ENCODE assay signal across 8 cellular contexts in the genomic region with DNA sequence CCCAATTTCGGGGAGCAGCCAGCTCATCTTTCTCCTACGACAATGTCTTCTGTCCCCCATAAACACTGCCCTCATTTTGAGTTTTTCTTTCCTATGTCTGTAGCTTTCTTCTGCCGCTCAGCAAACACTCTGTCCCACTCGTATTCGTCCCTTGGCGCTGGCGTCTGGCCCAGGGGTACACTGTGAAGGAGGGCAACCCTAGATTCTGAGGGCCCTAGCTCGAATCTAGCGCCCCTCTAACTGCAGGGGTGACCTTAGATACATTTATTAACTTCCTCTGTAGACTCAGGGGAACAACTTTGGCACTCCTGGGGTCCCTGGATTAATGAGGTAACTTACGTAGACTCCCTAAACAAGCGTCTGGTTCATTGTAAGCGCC. TPM values are rescaled to one million over a fixed set of nuclear protein-coding genes. Genes with fewer than 3 reads are reported as not detected.
DNase-seq lines count a peak whose midpoint lies in the region; ATAC-seq and TF ChIP-seq lines count a peak whose summit lies in the region.

No MANE protein-coding gene starts in this region.

- no peaks in the 10 kb centered on the region for H3K36me3 Mint-ChIP-seq in activated naive CD4-positive, alpha-beta T cell treated with anti-CD3 and anti-CD28 coated beads, Interleukin-2, amount 10 ng/mL, durations not matched to agents 7 days and 5 days
- peaks cover 0 to 12% of the 10 kb centered on the region in 2 donors for H3K36me3 Mint-ChIP-seq in activated naive CD4-positive, alpha-beta T cell treated with anti-CD3 and anti-CD28 coated beads, Interleukin-2, amount 50 U/mL, for 72 hours

- no peak for DNase-seq in activated naive CD4-positive, alpha-beta T cell treated with anti-CD3 and anti-CD28 coated beads, Interleukin-2, amount 10 ng/mL, durations not matched to agents 7 days and 5 days
- no peak for DNase-seq in activated naive CD4-positive, alpha-beta T cell treated with anti-CD3 and anti-CD28 coated beads, Interleukin-2, amount 50 U/mL, for 72 hours (ENCODE audit: low spot score in 2 of 2)
- no peak for DNase-seq in astrocyte of the cerebellum (ENCODE audit: low read depth)
- no peak for DNase-seq in lower leg skin (ENCODE audit: low spot score in 2 of 2)
- peak; percentile 26 for DNase-seq in transverse colon
- no peak for DNase-seq in GM13976 (ENCODE audit: low spot score)

- H3K36me3 ChIP-seq in transverse colon: no peaks in the 10 kb centered on the region

- H3K27ac Mint-ChIP-seq in activated naive CD4-positive, alpha-beta T cell treated with anti-CD3 and anti-CD28 coated beads, Interleukin-2, amount 10 ng/mL, durations not matched to agents 7 days and 5 days: peak overlapping the region; percentile 83
- peak overlapping the region in 1 of 2 donors; percentile 88 for H3K27ac Mint-ChIP-seq in activated naive CD4-positive, alpha-beta T cell treated with anti-CD3 and anti-CD28 coated beads, Interleukin-2, amount 50 U/mL, for 72 hours

- intact Hi-C loops in lower leg skin (cut with DNase I; ENCODE audit: low total_unique reads): loop anchor here (10.0 kb wide), 1 partner anchor 163 kb away; no protein-coding TSS in a partner anchor
- intact Hi-C loops in transverse colon (cut with DNase I; ENCODE audit: low total_unique reads): loop anchor here (10.0 kb wide), 2 partner anchors 63 to 123 kb away; no protein-coding TSS in a partner anchor

- no peak for TF ChIP-seq POLR2A in lower leg skin (IDR thresholded peaks at IDR 0.05)
- TF ChIP-seq POLR2A in transverse colon (IDR thresholded peaks at IDR 0.05): no peak

- peaks cover 49% of the 10 kb centered on the region for H3K4me1 Mint-ChIP-seq in activated naive CD4-positive, alpha-beta T cell treated with anti-CD3 and anti-CD28 coated beads, Interleukin-2, amount 10 ng/mL, durations not matched to agents 7 days and 5 days

- H3K4me1 ChIP-seq in transverse colon: peaks cover 3 to 40% (median 28%) of the 10 kb centered on the region in 4 donors

- peaks cover 14% of the 10 kb centered on the region for H3K27me3 Mint-ChIP-seq in activated naive CD4-positive, alpha-beta T cell treated with anti-CD3 and anti-CD28 coated beads, Interleukin-2, amount 10 ng/mL, durations not matched to agents 7 days and 5 days

- H3K4me3 Mint-ChIP-seq in activated naive CD4-positive, alpha-beta T cell treated with anti-CD3 and anti-CD28 coated beads, Interleukin-2, amount 10 ng/mL, durations not matched to agents 7 days and 5 days: peak overlapping the region; percentile 92

- ATAC-seq in activated naive CD4-positive, alpha-beta T cell treated with anti-CD3 and anti-CD28 coated beads, Interleukin-2, amount 50 U/mL, for 72 hours: no peak
- no peak for ATAC-seq in HG03457 (IDR thresholded peaks at IDR 0.05; ENCODE audit: unreplicated experiment)
- ATAC-seq in GM18498 (IDR thresholded peaks at IDR 0.05; ENCODE audit: unreplicated experiment): no peak

- H3K9me3 Mint-ChIP-seq in activated naive CD4-positive, alpha-beta T cell treated with anti-CD3 and anti-CD28 coated beads, Interleukin-2, amount 10 ng/mL, durations not matched to agents 7 days and 5 days: no peaks in the 10 kb centered on the region
- H3K9me3 Mint-ChIP-seq in activated naive CD4-positive, alpha-beta T cell treated with anti-CD3 and anti-CD28 coated beads, Interleukin-2, amount 50 U/mL, for 72 hours: no peaks in the 10 kb centered on the region

- no peaks in the 10 kb centered on the region for H3K9me3 ChIP-seq in transverse colon

- no peak for TF ChIP-seq EP300 in transverse colon (IDR thresholded peaks at IDR 0.05; ENCODE audit: low read depth)

- CTCF ChIA-PET in activated naive CD4-positive, alpha-beta T cell treated with anti-CD3 and anti-CD28 coated beads, Interleukin-2, amount 10 ng/mL, durations not matched to agents 7 days and 5 days (lab: Charles Lee): interaction anchor here (0.6 to 2.3 kb wide), 45 partner anchors 9 to 245 kb away, joined by 3 to 51 read pairs (median 4); no protein-coding TSS in a partner anchor

- 14 to 29% methylated on average over 12 of the region's 12 CpGs for WGBS in lower leg skin, 2 donors
- 11 to 26% methylated on average over 7 to 10 of the region's 12 CpGs for WGBS in transverse colon (ENCODE audit: low coverage in 1 of 2), 2 donors

- peak overlapping the region; percentile 91 to 97 (median 94) for H3K27ac ChIP-seq in transverse colon

- peak overlapping the region; percentile 78 for H3K4me3 ChIP-seq in astrocyte of the cerebellum (ENCODE audit: low read depth, low read length)
- peak overlapping the region; percentile 96 for H3K4me3 ChIP-seq in lower leg skin (ENCODE audit: low read depth, poor library complexity, severe bottlenecking)
- H3K4me3 ChIP-seq in transverse colon: peak overlapping the region; percentile 68 to 95 (median 74)

- no peaks in the 10 kb centered on the region for H3K27me3 ChIP-seq in transverse colon

- in situ Hi-C loops in astrocyte of the cerebellum (cut with HindIII; ENCODE audit: low sequenced_read_pairs): loop anchor here (10.0 kb wide), 1 partner anchor 53 kb away; no protein-coding TSS in a partner anchor
- in situ Hi-C loops in transverse colon (cut with MboI; ENCODE audit: low pct_ligation_motif_present in 1 of 4, low pct_unique_long_range_greater_than_20kb in 1 of 4, low sequenced_read_pairs in 3 of 4): loop anchor here in 2 of 4 donors (5.0 to 10.0 kb wide), 2 partner anchors 160 to 173 kb away; no protein-coding TSS in a partner anchor
- in situ Hi-C loops in GM13976 (cut with MboI; ENCODE audit: low sequenced_read_pairs, unreplicated experiment): no loop called here

- no peak for TF ChIP-seq CTCF in astrocyte of the cerebellum (IDR thresholded peaks at IDR 0.05; ENCODE audit: low read depth, low read length, missing control alignments)
- no peak for TF ChIP-seq CTCF in lower leg skin (IDR thresholded peaks at IDR 0.05)
- TF ChIP-seq CTCF in transverse colon (IDR thresholded peaks at IDR 0.05): no peak
- TF ChIP-seq CTCF in GM13976 (IDR thresholded peaks at IDR 0.05; ENCODE audit: borderline replicate concordance, control extremely low read depth, extremely low read depth, insufficient read depth, missing control alignments): no peak

RNA-seq across cellular contexts. Expression of a gene that starts 0.7 kb away (rescaled TPM):
- total RNA-seq in activated naive CD4-positive, alpha-beta T cell treated with anti-CD3 and anti-CD28 coated beads, Interleukin-2, amount 50 U/mL, for 72 hours: 10 to 100 TPM; 17.5 to 21.5 TPM
- total RNA-seq in lower leg skin (10 to 100 TPM; 34.3 to 43.9 (median 40.3) TPM), transverse colon (10 to 100 TPM in 3 of 4 donors, 1 to 10 TPM in 1; 5.2 to 30.7 (median 17.1) TPM)
